Comparison of ENCODE assay signal across 1 cellular context in genomic region chr14:55427439-55427838, GRCh38.
TF ChIP-seq lines count a peak whose summit lies in the region.

No MANE protein-coding gene starts in this region.

TF ChIP-seq in K562, 482 proteins besides CTCF, POLR2A, EP300 and RAD21 (continues in another document):
- TF ChIP-seq KLF10 (CRISPR knock-in tag; IDR thresholded peaks at IDR 0.05) (no peak), SNIP1 (IDR thresholded peaks at IDR 0.05; ENCODE audit: low read depth) (no peak), MBD1 (CRISPR knock-in tag; IDR thresholded peaks at IDR 0.05) (no peak), POLR2AphosphoS2 (IDR thresholded peaks at IDR 0.05; ENCODE audit: low read length) (no peak), ZNF253 (CRISPR knock-in tag; conservative IDR thresholded peaks at IDR 0.05) (no peak), HOXB6 (CRISPR knock-in tag; IDR thresholded peaks at IDR 0.05; ENCODE audit: borderline replicate concordance) (no peak), ZFP36 (IDR thresholded peaks at IDR 0.05; ENCODE audit: low read depth, low read length, partially characterized antibody) (no peak), CEBPZ (IDR thresholded peaks at IDR 0.05; ENCODE audit: borderline replicate concordance, low read depth, low read length) (no peak), ILF3 (IDR thresholded peaks at IDR 0.05; ENCODE audit: borderline replicate concordance) (no peak), JUN (IDR thresholded peaks at IDR 0.05; ENCODE audit: borderline replicate concordance, low read depth, low read length) (peak; percentile 76), JUN (CRISPR knock-in tag; IDR thresholded peaks at IDR 0.05; ENCODE audit: borderline replicate concordance) (no peak), BRD4 (IDR thresholded peaks at IDR 0.05) (no peak), C11orf30 (IDR thresholded peaks at IDR 0.05; ENCODE audit: low read depth) (no peak), KDM1A (IDR thresholded peaks at IDR 0.05) (peak in 1 of 2 experiments; percentile 19; a peak in 1 of 4 replicates), ZSCAN29 (IDR thresholded peaks at IDR 0.05) (no peak), CTBP1 (IDR thresholded peaks at IDR 0.05; ENCODE audit: borderline replicate concordance) (peak; percentile 71), SAFB2 (IDR thresholded peaks at IDR 0.05; ENCODE audit: borderline replicate concordance, low read depth, low read length, severe bottlenecking) (no peak), TCF7 (IDR thresholded peaks at IDR 0.05; ENCODE audit: borderline replicate concordance) (no peak), HNRNPK (IDR thresholded peaks at IDR 0.05; ENCODE audit: low read depth, low read length, poor library complexity, severe bottlenecking) (no peak), KLF6 (CRISPR knock-in tag; IDR thresholded peaks at IDR 0.05; ENCODE audit: borderline replicate concordance) (no peak), ZEB2 (IDR thresholded peaks at IDR 0.05) (peak; percentile 73), FOSL1 (tag; conservative IDR thresholded peaks at IDR 0.05) (peak; percentile 78), ZNF644 (tag; IDR thresholded peaks at IDR 0.05; ENCODE audit: low read depth) (no peak), ZNF311 (CRISPR knock-in tag; IDR thresholded peaks at IDR 0.05) (no peak), FOS (IDR thresholded peaks at IDR 0.05; ENCODE audit: extremely low read depth, insufficient read length) (no peak), ARID1B (IDR thresholded peaks at IDR 0.05) (0 out of 2 replicates have a peak, but pooled peaks have one; percentile 36), ZNF324 (CRISPR knock-in tag; IDR thresholded peaks at IDR 0.05) (no peak), THRAP3 (IDR thresholded peaks at IDR 0.05; ENCODE audit: borderline replicate concordance) (no peak), SAP30 (IDR thresholded peaks at IDR 0.05; ENCODE audit: borderline replicate concordance, insufficient read depth, low read depth, low read length, poor library complexity, severe bottlenecking) (no peak), CHCHD3 (CRISPR knock-in tag; IDR thresholded peaks at IDR 0.05) (no peak), STAT5A (IDR thresholded peaks at IDR 0.05; ENCODE audit: borderline replicate concordance, low read length) (no peak), JUND (IDR thresholded peaks at IDR 0.05; ENCODE audit: borderline replicate concordance, low read depth, low read length) (peak; percentile 76), JUND (tag; IDR thresholded peaks at IDR 0.05; ENCODE audit: borderline replicate concordance, low read depth, low read length) (no peak; the same call in 2 of the 3 replicates), TSC22D4 (tag; IDR thresholded peaks at IDR 0.05) (no peak), ZNF277 (CRISPR knock-in tag; IDR thresholded peaks at IDR 0.05; ENCODE audit: borderline replicate concordance) (no peak)
- TF ChIP-seq, protein P1, sequence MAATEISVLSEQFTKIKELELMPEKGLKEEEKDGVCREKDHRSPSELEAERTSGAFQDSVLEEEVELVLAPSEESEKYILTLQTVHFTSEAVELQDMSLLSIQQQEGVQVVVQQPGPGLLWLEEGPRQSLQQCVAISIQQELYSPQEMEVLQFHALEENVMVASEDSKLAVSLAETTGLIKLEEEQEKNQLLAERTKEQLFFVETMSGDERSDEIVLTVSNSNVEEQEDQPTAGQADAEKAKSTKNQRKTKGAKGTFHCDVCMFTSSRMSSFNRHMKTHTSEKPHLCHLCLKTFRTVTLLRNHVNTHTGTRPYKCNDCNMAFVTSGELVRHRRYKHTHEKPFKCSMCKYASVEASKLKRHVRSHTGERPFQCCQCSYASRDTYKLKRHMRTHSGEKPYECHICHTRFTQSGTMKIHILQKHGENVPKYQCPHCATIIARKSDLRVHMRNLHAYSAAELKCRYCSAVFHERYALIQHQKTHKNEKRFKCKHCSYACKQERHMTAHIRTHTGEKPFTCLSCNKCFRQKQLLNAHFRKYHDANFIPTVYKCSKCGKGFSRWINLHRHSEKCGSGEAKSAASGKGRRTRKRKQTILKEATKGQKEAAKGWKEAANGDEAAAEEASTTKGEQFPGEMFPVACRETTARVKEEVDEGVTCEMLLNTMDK (IDR thresholded peaks at IDR 0.05; ENCODE audit: borderline replicate concordance, insufficient read depth, low read depth, low read length, poor library complexity, severe bottlenecking), result no peak
- TF ChIP-seq, protein P2, sequence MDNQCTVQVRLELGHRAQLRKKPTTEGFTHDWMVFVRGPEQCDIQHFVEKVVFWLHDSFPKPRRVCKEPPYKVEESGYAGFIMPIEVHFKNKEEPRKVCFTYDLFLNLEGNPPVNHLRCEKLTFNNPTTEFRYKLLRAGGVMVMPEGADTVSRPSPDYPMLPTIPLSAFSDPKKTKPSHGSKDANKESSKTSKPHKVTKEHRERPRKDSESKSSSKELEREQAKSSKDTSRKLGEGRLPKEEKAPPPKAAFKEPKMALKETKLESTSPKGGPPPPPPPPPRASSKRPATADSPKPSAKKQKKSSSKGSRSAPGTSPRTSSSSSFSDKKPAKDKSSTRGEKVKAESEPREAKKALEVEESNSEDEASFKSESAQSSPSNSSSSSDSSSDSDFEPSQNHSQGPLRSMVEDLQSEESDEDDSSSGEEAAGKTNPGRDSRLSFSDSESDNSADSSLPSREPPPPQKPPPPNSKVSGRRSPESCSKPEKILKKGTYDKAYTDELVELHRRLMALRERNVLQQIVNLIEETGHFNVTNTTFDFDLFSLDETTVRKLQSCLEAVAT (IDR thresholded peaks at IDR 0.05), result no peak
- TF ChIP-seq, protein P3, sequence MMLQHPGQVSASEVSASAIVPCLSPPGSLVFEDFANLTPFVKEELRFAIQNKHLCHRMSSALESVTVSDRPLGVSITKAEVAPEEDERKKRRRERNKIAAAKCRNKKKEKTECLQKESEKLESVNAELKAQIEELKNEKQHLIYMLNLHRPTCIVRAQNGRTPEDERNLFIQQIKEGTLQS (IDR thresholded peaks at IDR 0.05), result peak; percentile 69
- TF ChIP-seq, protein P3 (CRISPR knock-in tag; conservative IDR thresholded peaks at IDR 0.05), result no peak
- TF ChIP-seq, protein P4, sequence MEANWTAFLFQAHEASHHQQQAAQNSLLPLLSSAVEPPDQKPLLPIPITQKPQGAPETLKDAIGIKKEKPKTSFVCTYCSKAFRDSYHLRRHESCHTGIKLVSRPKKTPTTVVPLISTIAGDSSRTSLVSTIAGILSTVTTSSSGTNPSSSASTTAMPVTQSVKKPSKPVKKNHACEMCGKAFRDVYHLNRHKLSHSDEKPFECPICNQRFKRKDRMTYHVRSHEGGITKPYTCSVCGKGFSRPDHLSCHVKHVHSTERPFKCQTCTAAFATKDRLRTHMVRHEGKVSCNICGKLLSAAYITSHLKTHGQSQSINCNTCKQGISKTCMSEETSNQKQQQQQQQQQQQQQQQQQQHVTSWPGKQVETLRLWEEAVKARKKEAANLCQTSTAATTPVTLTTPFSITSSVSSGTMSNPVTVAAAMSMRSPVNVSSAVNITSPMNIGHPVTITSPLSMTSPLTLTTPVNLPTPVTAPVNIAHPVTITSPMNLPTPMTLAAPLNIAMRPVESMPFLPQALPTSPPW (CRISPR knock-in tag; IDR thresholded peaks at IDR 0.05), result no peak
- TF ChIP-seq, protein P5, sequence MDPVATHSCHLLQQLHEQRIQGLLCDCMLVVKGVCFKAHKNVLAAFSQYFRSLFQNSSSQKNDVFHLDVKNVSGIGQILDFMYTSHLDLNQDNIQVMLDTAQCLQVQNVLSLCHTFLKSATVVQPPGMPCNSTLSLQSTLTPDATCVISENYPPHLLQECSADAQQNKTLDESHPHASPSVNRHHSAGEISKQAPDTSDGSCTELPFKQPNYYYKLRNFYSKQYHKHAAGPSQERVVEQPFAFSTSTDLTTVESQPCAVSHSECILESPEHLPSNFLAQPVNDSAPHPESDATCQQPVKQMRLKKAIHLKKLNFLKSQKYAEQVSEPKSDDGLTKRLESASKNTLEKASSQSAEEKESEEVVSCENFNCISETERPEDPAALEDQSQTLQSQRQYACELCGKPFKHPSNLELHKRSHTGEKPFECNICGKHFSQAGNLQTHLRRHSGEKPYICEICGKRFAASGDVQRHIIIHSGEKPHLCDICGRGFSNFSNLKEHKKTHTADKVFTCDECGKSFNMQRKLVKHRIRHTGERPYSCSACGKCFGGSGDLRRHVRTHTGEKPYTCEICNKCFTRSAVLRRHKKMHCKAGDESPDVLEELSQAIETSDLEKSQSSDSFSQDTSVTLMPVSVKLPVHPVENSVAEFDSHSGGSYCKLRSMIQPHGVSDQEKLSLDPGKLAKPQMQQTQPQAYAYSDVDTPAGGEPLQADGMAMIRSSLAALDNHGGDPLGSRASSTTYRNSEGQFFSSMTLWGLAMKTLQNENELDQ (CRISPR knock-in tag; IDR thresholded peaks at IDR 0.05; ENCODE audit: borderline replicate concordance), result no peak
- TF ChIP-seq, protein P6, sequence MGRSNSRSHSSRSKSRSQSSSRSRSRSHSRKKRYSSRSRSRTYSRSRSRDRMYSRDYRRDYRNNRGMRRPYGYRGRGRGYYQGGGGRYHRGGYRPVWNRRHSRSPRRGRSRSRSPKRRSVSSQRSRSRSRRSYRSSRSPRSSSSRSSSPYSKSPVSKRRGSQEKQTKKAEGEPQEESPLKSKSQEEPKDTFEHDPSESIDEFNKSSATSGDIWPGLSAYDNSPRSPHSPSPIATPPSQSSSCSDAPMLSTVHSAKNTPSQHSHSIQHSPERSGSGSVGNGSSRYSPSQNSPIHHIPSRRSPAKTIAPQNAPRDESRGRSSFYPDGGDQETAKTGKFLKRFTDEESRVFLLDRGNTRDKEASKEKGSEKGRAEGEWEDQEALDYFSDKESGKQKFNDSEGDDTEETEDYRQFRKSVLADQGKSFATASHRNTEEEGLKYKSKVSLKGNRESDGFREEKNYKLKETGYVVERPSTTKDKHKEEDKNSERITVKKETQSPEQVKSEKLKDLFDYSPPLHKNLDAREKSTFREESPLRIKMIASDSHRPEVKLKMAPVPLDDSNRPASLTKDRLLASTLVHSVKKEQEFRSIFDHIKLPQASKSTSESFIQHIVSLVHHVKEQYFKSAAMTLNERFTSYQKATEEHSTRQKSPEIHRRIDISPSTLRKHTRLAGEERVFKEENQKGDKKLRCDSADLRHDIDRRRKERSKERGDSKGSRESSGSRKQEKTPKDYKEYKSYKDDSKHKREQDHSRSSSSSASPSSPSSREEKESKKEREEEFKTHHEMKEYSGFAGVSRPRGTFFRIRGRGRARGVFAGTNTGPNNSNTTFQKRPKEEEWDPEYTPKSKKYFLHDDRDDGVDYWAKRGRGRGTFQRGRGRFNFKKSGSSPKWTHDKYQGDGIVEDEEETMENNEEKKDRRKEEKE (IDR thresholded peaks at IDR 0.05; ENCODE audit: borderline replicate concordance in 1 of 2, control insufficient read depth in 1 of 2, low read depth in 2 of 2, low read length in 1 of 2), result no peak
